ENCODE assay signal across 25 cellular contexts in genomic region chr9:91991621-91992435, GRCh38. TPM values are rescaled to one million over a fixed set of nuclear protein-coding genes. Genes with fewer than 3 reads are reported as not detected.
A peak's percentile ranks its signal among the peaks of the same experiment; 100 is the strongest.
DNase-seq lines count a peak whose midpoint lies in the region; ATAC-seq and TF ChIP-seq lines count a peak whose summit lies in the region.
"Had no signal": no experiment of that assay in that cellular context is flagged by ENCODE, and none has a peak within 500 bp of the region (broad histone marks: within the 10 kb centered on the region; RNA-seq: fewer than 3 reads in every experiment).

No MANE protein-coding gene starts in this region.

- TF ChIP-seq CTCF in AG09309 (IDR thresholded peaks at IDR 0.05; ENCODE audit: control insufficient read depth, insufficient read depth, low read depth, low read length, missing control alignments), result no peak

- DNase-seq in AG09309 (ENCODE audit: low read depth) (no peak), RPMI7951 (ENCODE audit: low read depth) (peak; percentile 54), fibroblast of peridontal ligament (ENCODE audit: extremely low read depth) (peak; percentile 23), sciatic nerve (ENCODE audit: low spot score) (no peak), dedifferentiated amniotic fluid mesenchymal stem cell (ENCODE audit: extremely low spot score) (no peak)
- DNase-seq in activated CD8-positive, alpha-beta memory T cell treated with anti-CD3 and anti-CD28 coated beads, Interleukin-2, amount 50 U/mL, for 4 hours, result no peak
- no peak for DNase-seq in activated naive CD4-positive, alpha-beta T cell treated with anti-CD3 and anti-CD28 coated beads, Interleukin-2, amount 10 ng/mL, durations not matched to agents 7 days and 5 days
- DNase-seq in activated naive CD8-positive, alpha-beta T cell treated with anti-CD3 and anti-CD28 coated beads, Interleukin-2, amount 50 U/mL, for 24 hours, result no peak
- DNase-seq: activated CD4-positive, CD25-positive, alpha-beta regulatory T cell treated with anti-CD3 and anti-CD28 coated beads, Interleukin-2, amount 50 U/mL, for 72 hours; activated naive CD4-positive, alpha-beta T cell treated with anti-CD3 and anti-CD28 coated beads, Interleukin-2, amount 50 U/mL, for 16 hours; activated T-cell treated with anti-CD3 and anti-CD28 coated beads, Interleukin-2, amount 50 U/mL, for 48 hours; CD8-positive, alpha-beta memory T cell; DND-41; effector memory CD8-positive, alpha-beta T cell; esophagus squamous epithelium; hippocampal formation; Kasumi-1; NCI-H1092; NCI-H2029 treated with DMSO at 0.1 percent for 48 hours; NCI-H345; NK-92 treated with Interleukin-12 subunit alpha and Interleukin-12 subunit beta, amount 100 ng/mL, for 24 hours; Peyer's patch; right cardiac atrium had no signal

- peak overlapping the region; percentile 12 for H3K4me3 ChIP-seq in AG09309 (ENCODE audit: control insufficient read depth, low read depth, low read length)
- H3K4me3 ChIP-seq: esophagus squamous epithelium, lung, Peyer's patch had no signal

- peak; percentile 58 for ATAC-seq in sciatic nerve
- no peak for ATAC-seq in activated naive CD8-positive, alpha-beta T cell treated with anti-CD3 and anti-CD28 coated beads, Interleukin-2, amount 50 U/mL, for 24 hours
- ATAC-seq: effector memory CD8-positive, alpha-beta T cell; right cardiac atrium; SK-N-SH treated with all-trans-retinoic acid at 6 μM for 48 hours had no signal

- H3K9me3 Mint-ChIP-seq in activated naive CD4-positive, alpha-beta T cell treated with anti-CD3 and anti-CD28 coated beads, Interleukin-2, amount 10 ng/mL, durations not matched to agents 7 days and 5 days, result no peaks in the 10 kb centered on the region
- no peaks in the 10 kb centered on the region for H3K9me3 Mint-ChIP-seq in activated naive CD8-positive, alpha-beta T cell treated with anti-CD3 and anti-CD28 coated beads, Interleukin-2, amount 50 U/mL, for 24 hours
- H3K9me3 Mint-ChIP-seq: CD8-positive, alpha-beta memory T cell; effector memory CD8-positive, alpha-beta T cell had no signal

- H3K4me3 Mint-ChIP-seq in activated naive CD4-positive, alpha-beta T cell treated with anti-CD3 and anti-CD28 coated beads, Interleukin-2, amount 10 ng/mL, durations not matched to agents 7 days and 5 days, result no peak overlapping the region
- no peak overlapping the region for H3K4me3 Mint-ChIP-seq in activated naive CD8-positive, alpha-beta T cell treated with anti-CD3 and anti-CD28 coated beads, Interleukin-2, amount 50 U/mL, for 24 hours
- H3K4me3 Mint-ChIP-seq: CD8-positive, alpha-beta memory T cell; effector memory CD8-positive, alpha-beta T cell had no signal

- H3K36me3 Mint-ChIP-seq in activated naive CD4-positive, alpha-beta T cell treated with anti-CD3 and anti-CD28 coated beads, Interleukin-2, amount 10 ng/mL, durations not matched to agents 7 days and 5 days, result no peaks in the 10 kb centered on the region
- H3K36me3 Mint-ChIP-seq in activated naive CD8-positive, alpha-beta T cell treated with anti-CD3 and anti-CD28 coated beads, Interleukin-2, amount 50 U/mL, for 24 hours (ENCODE audit: low read depth), result no peaks in the 10 kb centered on the region
- H3K36me3 Mint-ChIP-seq: CD8-positive, alpha-beta memory T cell had no signal

- CTCF ChIA-PET in activated naive CD4-positive, alpha-beta T cell treated with anti-CD3 and anti-CD28 coated beads, Interleukin-2, amount 10 ng/mL, durations not matched to agents 7 days and 5 days (lab: Charles Lee), result no interaction called here

- peaks cover 25% of the 10 kb centered on the region for H3K27me3 Mint-ChIP-seq in activated naive CD4-positive, alpha-beta T cell treated with anti-CD3 and anti-CD28 coated beads, Interleukin-2, amount 10 ng/mL, durations not matched to agents 7 days and 5 days
- peaks cover 21% of the 10 kb centered on the region for H3K27me3 Mint-ChIP-seq in activated naive CD8-positive, alpha-beta T cell treated with anti-CD3 and anti-CD28 coated beads, Interleukin-2, amount 50 U/mL, for 24 hours

- intact Hi-C loops in sciatic nerve (cut with DNase I), result no loop called here

- H3K4me1 Mint-ChIP-seq in activated naive CD4-positive, alpha-beta T cell treated with anti-CD3 and anti-CD28 coated beads, Interleukin-2, amount 10 ng/mL, durations not matched to agents 7 days and 5 days, result no peaks in the 10 kb centered on the region
- no peaks in the 10 kb centered on the region for H3K4me1 Mint-ChIP-seq in activated naive CD8-positive, alpha-beta T cell treated with anti-CD3 and anti-CD28 coated beads, Interleukin-2, amount 50 U/mL, for 24 hours
- H3K4me1 Mint-ChIP-seq: CD8-positive, alpha-beta memory T cell had no signal

- no peak overlapping the region for H3K27ac Mint-ChIP-seq in activated naive CD4-positive, alpha-beta T cell treated with anti-CD3 and anti-CD28 coated beads, Interleukin-2, amount 10 ng/mL, durations not matched to agents 7 days and 5 days
- no peak overlapping the region for H3K27ac Mint-ChIP-seq in activated naive CD8-positive, alpha-beta T cell treated with anti-CD3 and anti-CD28 coated beads, Interleukin-2, amount 50 U/mL, for 24 hours
- H3K27ac Mint-ChIP-seq: CD8-positive, alpha-beta memory T cell; effector memory CD8-positive, alpha-beta T cell had no signal

RNA-seq across cellular contexts. Expression of gene ROR2, which starts 41.8 kb away (rescaled TPM):
- total RNA-seq in RPMI7951 (2014; rRNA removed; shearing (Covaris generic)), result 0.10 and 0.12 TPM in 2 replicates
- 3.0 TPM for total RNA-seq in sciatic nerve
- total RNA-seq: CD8-positive, alpha-beta memory T cell had no signal

Comparison
In these comparisons a context has a peak if more than half of its experiments do, and no peak if none do; other contexts are left out.
1. DNase-seq: peak in RPMI7951 (single experiment) and fibroblast of peridontal ligament (single experiment); none in AG09309 (single experiment), sciatic nerve (single experiment), dedifferentiated amniotic fluid mesenchymal stem cell (single experiment), activated CD8-positive, alpha-beta memory T cell treated with anti-CD3 and anti-CD28 coated beads, Interleukin-2, amount 50 U/mL, for 4 hours (single experiment), activated naive CD4-positive, alpha-beta T cell treated with anti-CD3 and anti-CD28 coated beads, Interleukin-2, amount 10 ng/mL, durations not matched to agents 7 days and 5 days (single experiment) and activated naive CD8-positive, alpha-beta T cell treated with anti-CD3 and anti-CD28 coated beads, Interleukin-2, amount 50 U/mL, for 24 hours (single experiment).